In genomic region chr11:2780850-2781412, GRCh38 we compare ENCODE assay signal across 16 cellular contexts.
DNase-seq lines count a peak whose midpoint lies in the region; ATAC-seq and TF ChIP-seq lines count a peak whose summit lies in the region.
"Had no signal": no experiment of that assay in that cellular context is flagged by ENCODE, and none has a peak within 500 bp of the region (broad histone marks: within the 10 kb centered on the region; RNA-seq: fewer than 3 reads in every experiment).

No MANE protein-coding gene starts in this region.

- H3K36me3 Mint-ChIP-seq in CD14-positive monocyte (peaks cover 39 to 44% of the 10 kb centered on the region in 2 donors), glutamatergic neuron (ENCODE audit: unreplicated experiment) (no peaks in the 10 kb centered on the region)

- H3K27me3 Mint-ChIP-seq in CD14-positive monocyte (ENCODE audit: low read depth in 3 of 3) (peaks cover 3 to 19% (median 3%) of the 10 kb centered on the region in 3 donors), glutamatergic neuron (ENCODE audit: unreplicated experiment) (peaks cover 2% of the 10 kb centered on the region)

- H3K9me3 Mint-ChIP-seq in CD14-positive monocyte (peaks cover 0 to 2% (median 0%) of the 10 kb centered on the region in 7 donors), glutamatergic neuron (ENCODE audit: unreplicated experiment) (peaks cover 3% of the 10 kb centered on the region)
- H3K9me3 Mint-ChIP-seq: activated T-helper 2 cell treated with anti-CD3 and anti-CD28 coated beads, Interferon-gamma antibody, Interleukin-2, Interleukin-4, amounts not matched to agents 10 μg/mL and 5 μg/mL and 100 μg/mL, durations not matched to agents 14 hours and 24 hours and 36 hours had no signal

- H3K4me3 Mint-ChIP-seq in CD14-positive monocyte, result no peak overlapping the region
- H3K4me3 Mint-ChIP-seq in glutamatergic neuron (ENCODE audit: unreplicated experiment), result no peak overlapping the region

- H3K27ac ChIP-seq in right cardiac atrium (ENCODE audit: low read length), result peak overlapping the region; percentile 75
- H3K27ac ChIP-seq in prostate gland, result peak overlapping the region in 1 of 2 donors; percentile 5

- H3K9me3 ChIP-seq in right cardiac atrium (ENCODE audit: control insufficient read depth, low read length) (no peaks in the 10 kb centered on the region), prostate gland (no peaks in the 10 kb centered on the region)
- H3K9me3 ChIP-seq: mucosa of descending colon had no signal

- H3K27me3 ChIP-seq in right cardiac atrium (ENCODE audit: control insufficient read depth, insufficient read depth) (no peaks in the 10 kb centered on the region), prostate gland (replicated peaks; ENCODE audit: insufficient read depth) (no peaks in the 10 kb centered on the region)

- WGBS in right cardiac atrium, result 66% methylated on average over 9 of the region's 9 CpGs
- WGBS in prostate gland, result 84% methylated on average over 9 of the region's 9 CpGs

- H3K4me3 ChIP-seq in right cardiac atrium (ENCODE audit: low read length), result no peak overlapping the region
- no peak overlapping the region for H3K4me3 ChIP-seq in prostate gland
- H3K4me3 ChIP-seq: mucosa of descending colon had no signal

- DNase-seq in CD14-positive monocyte (ENCODE audit: low spot score), result peak; percentile 27
- peak; percentile 4 for DNase-seq in D341Med (ENCODE audit: low spot score)
- DNase-seq in right cardiac atrium, result peak in 1 of 3 donors; percentile 23
- DNase-seq in prostate gland (ENCODE audit: low spot score), result peak; percentile 2
- DNase-seq in glutamatergic neuron, result no peak
- no peak for DNase-seq in ACHN
- DNase-seq: activated CD4-positive, alpha-beta T cell treated with anti-CD3 and anti-CD28 coated beads, Interleukin-2, amount 50 U/mL, for 1 hour; C1 segment of cervical spinal cord; DND-41; NCI-H1694 treated with DMSO at 0.1 percent for 48 hours; NCI-H446; SHP77 treated with DMSO at 0.1 percent for 48 hours; stimulated activated CD4-positive, alpha-beta T cell treated with anti-CD3 and anti-CD28 coated beads, Interleukin-12 subunit alpha, Interleukin-12 subunit beta, amount 100 ng/mL, for 4 hours had no signal

- no peak for TF ChIP-seq POLR2A in prostate gland (IDR thresholded peaks at IDR 0.05)

- H3K36me3 ChIP-seq in prostate gland, result no peaks in the 10 kb centered on the region

- TF ChIP-seq CTCF in CD14-positive monocyte (IDR thresholded peaks at IDR 0.05) (no peak), prostate gland (IDR thresholded peaks at IDR 0.05) (no peak), glutamatergic neuron (IDR thresholded peaks at IDR 0.05; ENCODE audit: partially characterized antibody, unreplicated experiment) (no peak)

- intact Hi-C loops in CD14-positive monocyte (cut with micrococcal nuclease), result no loop called here
- intact Hi-C loops in right cardiac atrium (cut with DNase I), result no loop called here
- intact Hi-C loops in prostate gland (cut with DNase I), result no loop called here

- in situ Hi-C loops in ACHN (cut with HindIII; ENCODE audit: low pct_ligation_motif_present, low pct_unique_long_range_greater_than_20kb, low sequenced_read_pairs), result no loop called here

- ATAC-seq in right cardiac atrium (no peak), GM21423 (IDR thresholded peaks at IDR 0.05; ENCODE audit: unreplicated experiment) (no peak)
- ATAC-seq: mucosa of descending colon had no signal

- H3K4me1 ChIP-seq in right cardiac atrium (ENCODE audit: control insufficient read depth, insufficient read depth, low read length), result peaks cover 19% of the 10 kb centered on the region
- peaks cover 16% of the 10 kb centered on the region for H3K4me1 ChIP-seq in prostate gland (replicated peaks)

- H3K27ac Mint-ChIP-seq in CD14-positive monocyte (peak overlapping the region in 1 of 7 donors; percentile 13), glutamatergic neuron (ENCODE audit: unreplicated experiment) (no peak overlapping the region)
- H3K27ac Mint-ChIP-seq: activated T-helper 2 cell treated with anti-CD3 and anti-CD28 coated beads, Interferon-gamma antibody, Interleukin-2, Interleukin-4, amounts not matched to agents 10 μg/mL and 5 μg/mL and 100 μg/mL, durations not matched to agents 14 hours and 24 hours and 36 hours had no signal

- H3K4me1 Mint-ChIP-seq in CD14-positive monocyte (peaks cover 54% of the 10 kb centered on the region), glutamatergic neuron (ENCODE audit: low read depth, unreplicated experiment) (peaks cover 6% of the 10 kb centered on the region)

Comparison
In these comparisons a context has a peak if more than half of its experiments do, and no peak if none do; other contexts are left out.
1. DNase-seq: peak in CD14-positive monocyte (single experiment), D341Med (single experiment) and prostate gland (single experiment); none in glutamatergic neuron (single experiment) and ACHN (single experiment).